ENCODE assay signal across 21 cellular contexts in the genomic region with DNA sequence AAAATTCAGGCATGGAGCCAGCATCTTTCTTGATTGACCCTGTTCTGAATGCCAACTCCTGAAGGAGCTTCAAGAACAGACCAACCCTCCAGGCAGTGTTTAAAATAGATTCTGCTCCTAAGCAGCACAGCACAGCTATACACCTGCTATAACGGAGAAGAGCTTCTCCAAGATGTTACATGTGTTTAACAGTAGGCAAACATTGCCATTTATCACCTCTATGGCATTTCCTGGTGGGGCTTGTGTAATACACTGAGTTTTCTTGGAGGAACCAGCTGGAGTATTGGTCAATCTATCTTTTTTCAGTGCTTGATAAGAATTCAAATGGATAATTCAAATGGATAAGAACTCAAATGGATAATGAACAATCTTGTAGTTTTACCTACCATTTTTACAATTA.
DNase-seq lines count a peak whose midpoint lies in the region; ATAC-seq and TF ChIP-seq lines count a peak whose summit lies in the region.
"Had no signal": no experiment of that assay in that cellular context is flagged by ENCODE, and none has a peak within 500 bp of the region (broad histone marks: within the 10 kb centered on the region; RNA-seq: fewer than 3 reads in every experiment).

No MANE protein-coding gene starts in this region.

- no peaks in the 10 kb centered on the region for H3F3A ChIP-seq in PC-3 (ENCODE audit: low read length, unreplicated experiment)

- H3K9me3 Mint-ChIP-seq in MCF 10A (ENCODE audit: unreplicated experiment), result peaks cover 7% of the 10 kb centered on the region

- POLR2A ChIA-PET in MCF 10A (lab: Yijun Ruan, JAX) (interaction anchor here (1.1 kb wide), 1 partner anchor 76 kb away, joined by 3 read pairs; no protein-coding TSS in a partner anchor), PC-3 (lab: Charles Lee; ENCODE audit: unreplicated experiment) (no interaction called here)

- DNase-seq in MCF 10A (ENCODE audit: unreplicated experiment), result peak; percentile 36
- DNase-seq in breast epithelium (ENCODE audit: low spot score in 2 of 2), result no peak
- peak; percentile 16 for DNase-seq in HT1080 (ENCODE audit: low read depth)
- peak; percentile 12 for DNase-seq in PC-3
- peak; percentile 3 for DNase-seq in iris pigment epithelial cell (ENCODE audit: low read depth)
- no peak for DNase-seq in DMS79 treated with DMSO at 0.1 percent for 48 hours (lab: John Stamatoyannopoulos, UW)
- no peak for DNase-seq in NCI-H1417 treated with DMSO at 0.1 percent for 48 hours (lab: John Stamatoyannopoulos, UW)
- DNase-seq in right lobe of liver, result no peak
- DNase-seq: ACHN; BE2C; C1 segment of cervical spinal cord; CD4-positive, CD25-positive, alpha-beta regulatory T cell; CD8-positive, alpha-beta memory T cell; COR-L47; DMS 273 treated with DMSO at 0.1 percent for 48 hours; DMS79; GM23248; KBM-7 had no signal

- H4K20me1 ChIP-seq in PC-3 (ENCODE audit: low read length), result no peaks in the 10 kb centered on the region

- no peaks in the 10 kb centered on the region for H3K27me3 ChIP-seq in breast epithelium
- H3K27me3 ChIP-seq in PC-3 (ENCODE audit: low read length), result peaks cover 20% of the 10 kb centered on the region
- H3K27me3 ChIP-seq in right lobe of liver, result no peaks in the 10 kb centered on the region
- H3K27me3 ChIP-seq: BE2C had no signal

- BruUV-seq in MCF 10A (replicated peaks; lab: Mats Ljungman, UMichigan) (no TSS peak), PC-3 (replicated peaks; lab: Mats Ljungman, UMichigan) (no TSS peak)

- ATAC-seq in PC-3 (no peak), right lobe of liver (no peak)
- ATAC-seq: HepG2 had no signal

- H3K27ac ChIP-seq in breast epithelium, result no peak overlapping the region
- no peak overlapping the region for H3K27ac ChIP-seq in PC-3 (ENCODE audit: low read length)
- no peak overlapping the region for H3K27ac ChIP-seq in right lobe of liver
- H3K27ac ChIP-seq: GM23248 had no signal

- no peak for TF ChIP-seq POLR2A in breast epithelium (IDR thresholded peaks at IDR 0.05)
- no peak for TF ChIP-seq POLR2A in right lobe of liver (IDR thresholded peaks at IDR 0.05)

- TF ChIP-seq CTCF in MCF 10A (IDR thresholded peaks at IDR 0.05; ENCODE audit: unreplicated experiment), result no peak
- TF ChIP-seq CTCF in breast epithelium (IDR thresholded peaks at IDR 0.05), result no peak
- no peak for TF ChIP-seq CTCF in PC-3 (conservative IDR thresholded peaks at IDR 0.05; ENCODE audit: low read depth, low read length)
- TF ChIP-seq CTCF in right lobe of liver (IDR thresholded peaks at IDR 0.05), result no peak

- H3K36me3 Mint-ChIP-seq in MCF 10A (ENCODE audit: insufficient read depth, unreplicated experiment), result no peaks in the 10 kb centered on the region
- H3K36me3 Mint-ChIP-seq: CD4-positive, CD25-positive, alpha-beta regulatory T cell; CD8-positive, alpha-beta memory T cell; IgD-negative memory B cell had no signal

- CTCF ChIA-PET in MCF 10A (lab: Yijun Ruan, JAX) (no interaction called here), PC-3 (lab: Charles Lee) (no interaction called here)

- intact Hi-C loops in MCF 10A (cut with micrococcal nuclease), result no loop called here
- intact Hi-C loops in breast epithelium (cut with DNase I; ENCODE audit: low total_unique reads), result no loop called here
- intact Hi-C loops in PC-3 (cut with micrococcal nuclease), result no loop called here
- intact Hi-C loops in right lobe of liver (cut with DNase I), result no loop called here

- no peak overlapping the region for H3K4me2 ChIP-seq in PC-3 (ENCODE audit: low read length)

- no peak overlapping the region for H3K4me3 Mint-ChIP-seq in MCF 10A (ENCODE audit: unreplicated experiment)
- H3K4me3 Mint-ChIP-seq: CD4-positive, CD25-positive, alpha-beta regulatory T cell; CD8-positive, alpha-beta memory T cell; IgD-negative memory B cell had no signal

- H2AFZ ChIP-seq in PC-3 (ENCODE audit: low read length), result no peak overlapping the region
- H2AFZ ChIP-seq: GM23248 had no signal

- no peaks in the 10 kb centered on the region for H3K4me1 ChIP-seq in breast epithelium
- H3K4me1 ChIP-seq in PC-3 (ENCODE audit: insufficient read depth, low read length), result no peaks in the 10 kb centered on the region
- H3K4me1 ChIP-seq in right lobe of liver, result no peaks in the 10 kb centered on the region
- H3K4me1 ChIP-seq: BE2C, HAP-1 had no signal

- H3K9ac ChIP-seq in PC-3 (ENCODE audit: low read length), result no peak overlapping the region
- H3K9ac ChIP-seq: GM23248 had no signal

- H3K9me2 ChIP-seq in PC-3 (replicated peaks; ENCODE audit: low read length), result no peaks in the 10 kb centered on the region

- no peaks in the 10 kb centered on the region for H3K4me1 Mint-ChIP-seq in MCF 10A (ENCODE audit: insufficient read depth, unreplicated experiment)
- H3K4me1 Mint-ChIP-seq: CD4-positive, CD25-positive, alpha-beta regulatory T cell; CD8-positive, alpha-beta memory T cell; IgD-negative memory B cell had no signal

- WGBS in right lobe of liver (ENCODE audit: insufficient coverage, low coverage, low lambda C conversion rate, missing lambda C conversion rate), result 60% methylated on average over 1 of the region's 1 CpG

- H3K27me3 Mint-ChIP-seq in MCF 10A (ENCODE audit: insufficient read depth, unreplicated experiment), result no peaks in the 10 kb centered on the region
- H3K27me3 Mint-ChIP-seq: CD4-positive, CD25-positive, alpha-beta regulatory T cell; CD8-positive, alpha-beta memory T cell; IgD-negative memory B cell had no signal

- no peaks in the 10 kb centered on the region for H3K79me2 ChIP-seq in PC-3 (ENCODE audit: low read length)

- no peak overlapping the region for H3K27ac Mint-ChIP-seq in MCF 10A (ENCODE audit: low read depth, unreplicated experiment)
- H3K27ac Mint-ChIP-seq: CD4-positive, CD25-positive, alpha-beta regulatory T cell; CD8-positive, alpha-beta memory T cell had no signal

- H3K36me3 ChIP-seq in breast epithelium (peaks cover 4% of the 10 kb centered on the region), PC-3 (ENCODE audit: low read depth, low read length) (no peaks in the 10 kb centered on the region), right lobe of liver (no peaks in the 10 kb centered on the region)
- H3K36me3 ChIP-seq: BE2C, HAP-1 had no signal

- H3K9me3 ChIP-seq in breast epithelium (no peaks in the 10 kb centered on the region), PC-3 (ENCODE audit: low read length) (no peaks in the 10 kb centered on the region), right lobe of liver (no peaks in the 10 kb centered on the region)
- H3K9me3 ChIP-seq: BE2C, HAP-1 had no signal

- H3K4me3 ChIP-seq in breast epithelium, result no peak overlapping the region
- no peak overlapping the region for H3K4me3 ChIP-seq in PC-3 (ENCODE audit: low read length)
- no peak overlapping the region for H3K4me3 ChIP-seq in right lobe of liver
- H3K4me3 ChIP-seq: GM23248, HAP-1 had no signal

Comparison
In these comparisons a context has a peak if more than half of its experiments do, and no peak if none do; other contexts are left out.
1. DNase-seq: peak in MCF 10A (single experiment), HT1080 (single experiment), PC-3 (single experiment) and iris pigment epithelial cell (single experiment); none in breast epithelium (0 of 2), DMS79 treated with DMSO at 0.1 percent for 48 hours (single experiment), NCI-H1417 treated with DMSO at 0.1 percent for 48 hours (single experiment) and right lobe of liver (0 of 3).